2 cellular contexts compared by ENCODE assay signal in genomic region chr17:42090964-42091790, GRCh38.
TF ChIP-seq lines count a peak whose summit lies in the region.

No MANE protein-coding gene starts in this region.

TF ChIP-seq in IMR-90, 13 proteins besides CTCF, POLR2A, EP300 and RAD21:
- no peak for TF ChIP-seq NFE2L2 (IDR thresholded peaks at IDR 0.05; ENCODE audit: low read depth, low read length)
- no peak for TF ChIP-seq MAFK (IDR thresholded peaks at IDR 0.05; ENCODE audit: low read depth, low read length)
- no peak for TF ChIP-seq FOS (IDR thresholded peaks at IDR 0.05; ENCODE audit: low read depth, low read length)
TF ChIP-seq in IMR-90: peak in this region for 0.

TF ChIP-seq in H1, 55 proteins besides CTCF, POLR2A, EP300 and RAD21:
- TF ChIP-seq RBBP5 (IDR thresholded peaks at IDR 0.05; ENCODE audit: borderline replicate concordance, low read depth, low read length) (no peak), POLR2AphosphoS5 (IDR thresholded peaks at IDR 0.05; ENCODE audit: low read depth, low read length) (no peak), GABPA (IDR thresholded peaks at IDR 0.05; ENCODE audit: borderline replicate concordance, insufficient read depth, low read length) (no peak), CTBP2 (IDR thresholded peaks at IDR 0.05; ENCODE audit: borderline replicate concordance, insufficient read depth, insufficient read length, low read length) (no peak), SRF (IDR thresholded peaks at IDR 0.05; ENCODE audit: low read depth, low read length) (no peak), CREB1 (IDR thresholded peaks at IDR 0.05) (no peak), KDM1A (IDR thresholded peaks at IDR 0.05; ENCODE audit: borderline replicate concordance, low read length) (no peak), FOSL1 (IDR thresholded peaks at IDR 0.05; ENCODE audit: insufficient read depth, low read depth, low read length) (no peak), ATF3 (IDR thresholded peaks at IDR 0.05; ENCODE audit: insufficient read depth, low read depth, low read length) (no peak), NRF1 (IDR thresholded peaks at IDR 0.05; ENCODE audit: low read depth, low read length) (no peak), SAP30 (IDR thresholded peaks at IDR 0.05; ENCODE audit: insufficient read depth, insufficient replicate concordance, low read length) (no peak), SP4 (IDR thresholded peaks at IDR 0.05; ENCODE audit: low read length) (no peak), BACH1 (IDR thresholded peaks at IDR 0.05; ENCODE audit: low read length) (no peak)
